ENCODE assay signal across 20 cellular contexts in genomic region chr1:187471555-187471954, GRCh38.
A peak's percentile ranks its signal among the peaks of the same experiment; 100 is the strongest.
DNase-seq lines count a peak whose midpoint lies in the region; ATAC-seq, FAIRE-seq and TF ChIP-seq lines count a peak whose summit lies in the region.
"Had no signal": no experiment of that assay in that cellular context is flagged by ENCODE, and none has a peak within 500 bp of the region (broad histone marks: within the 10 kb centered on the region; RNA-seq: fewer than 3 reads in every experiment).

No MANE protein-coding gene starts in this region.

- no peak overlapping the region for H3K4me2 ChIP-seq in astrocyte (ENCODE audit: low read length)
- H3K4me2 ChIP-seq in osteoblast (ENCODE audit: insufficient read depth, low read length): no peak overlapping the region

- no peaks in the 10 kb centered on the region for H3K27me3 Mint-ChIP-seq in astrocyte (ENCODE audit: low read depth, unreplicated experiment)
- H3K27me3 Mint-ChIP-seq: activated T-helper 17 cell treated with anti-CD3 and anti-CD28 coated beads, Interleukin-2, amount 50 U/mL, for 72 hours; B cell had no signal

- no peaks in the 10 kb centered on the region for H4K20me1 ChIP-seq in astrocyte (ENCODE audit: insufficient read depth, low read length)
- H4K20me1 ChIP-seq in osteoblast (ENCODE audit: insufficient read depth, low read length): no peaks in the 10 kb centered on the region

- H3K27ac Mint-ChIP-seq in astrocyte (ENCODE audit: unreplicated experiment): no peak overlapping the region
- H3K27ac Mint-ChIP-seq: activated T-helper 17 cell treated with anti-CD3 and anti-CD28 coated beads, Interleukin-2, amount 50 U/mL, for 72 hours; B cell had no signal

- H3K27ac ChIP-seq in astrocyte (ENCODE audit: low read depth, low read length): no peak overlapping the region
- no peak overlapping the region for H3K27ac ChIP-seq in osteoblast (ENCODE audit: low read depth, low read length)
- H3K27ac ChIP-seq: HL-60, left ventricle myocardium inferior, testis had no signal

- H3K4me1 ChIP-seq in astrocyte (ENCODE audit: insufficient read depth, low read length) (peaks cover 4% of the 10 kb centered on the region), osteoblast (ENCODE audit: insufficient read depth, low read length) (no peaks in the 10 kb centered on the region)
- H3K4me1 ChIP-seq: left ventricle myocardium inferior, testis had no signal

- H3K4me1 Mint-ChIP-seq in astrocyte (ENCODE audit: low read depth, unreplicated experiment): peaks cover 8% of the 10 kb centered on the region
- H3K4me1 Mint-ChIP-seq: activated T-helper 17 cell treated with anti-CD3 and anti-CD28 coated beads, Interleukin-2, amount 50 U/mL, for 72 hours; B cell had no signal

- no peaks in the 10 kb centered on the region for H3K79me2 ChIP-seq in astrocyte (ENCODE audit: insufficient read depth, low read length)
- H3K79me2 ChIP-seq in osteoblast (ENCODE audit: insufficient read depth, low read length): no peaks in the 10 kb centered on the region

- FAIRE-seq in astrocyte (lab: Jason Lieb, UNC): no peak
- FAIRE-seq: H1 had no signal

- no peaks in the 10 kb centered on the region for H3K36me3 Mint-ChIP-seq in astrocyte (ENCODE audit: low read depth, unreplicated experiment)

- no peaks in the 10 kb centered on the region for H3K9me3 ChIP-seq in astrocyte (ENCODE audit: insufficient read depth, low read depth, low read length)
- no peaks in the 10 kb centered on the region for H3K9me3 ChIP-seq in osteoblast (ENCODE audit: low read depth, low read length)
- H3K9me3 ChIP-seq: left ventricle myocardium inferior, testis had no signal

- H3K36me3 ChIP-seq in astrocyte (ENCODE audit: insufficient read depth, low read length) (no peaks in the 10 kb centered on the region), osteoblast (ENCODE audit: insufficient read depth, low read length) (no peaks in the 10 kb centered on the region)
- H3K36me3 ChIP-seq: left ventricle myocardium inferior had no signal

- H3K4me3 Mint-ChIP-seq in astrocyte (ENCODE audit: unreplicated experiment): no peak overlapping the region
- H3K4me3 Mint-ChIP-seq: activated T-helper 17 cell treated with anti-CD3 and anti-CD28 coated beads, Interleukin-2, amount 50 U/mL, for 72 hours; B cell had no signal

- DNase-seq in EL (peak; percentile 74), NCI-H1417 treated with DMSO at 0.1 percent for 48 hours (lab: John Stamatoyannopoulos, UW) (peak; percentile 59), astrocyte (ENCODE audit: low read depth) (peak; percentile 85), osteoblast (ENCODE audit: insufficient read length, low spot score, missing footprints) (peak; percentile 8), NCI-H446 (lab: John Stamatoyannopoulos, UW) (no peak), glomerular visceral epithelial cell (ENCODE audit: extremely low spot score) (no peak)
- DNase-seq: Calu3, KBM-7, left ventricle myocardium inferior, NCI-H1048, NCI-H510A, occipital lobe, SIG-M5, testis had no signal

- no peaks in the 10 kb centered on the region for H3K9me3 Mint-ChIP-seq in astrocyte (ENCODE audit: unreplicated experiment)

- H3K27me3 ChIP-seq in astrocyte (ENCODE audit: insufficient read depth, low read length): no peaks in the 10 kb centered on the region
- no peaks in the 10 kb centered on the region for H3K27me3 ChIP-seq in osteoblast (ENCODE audit: insufficient read depth, low read length)
- H3K27me3 ChIP-seq: testis had no signal

- TF ChIP-seq CTCF in astrocyte (IDR thresholded peaks at IDR 0.05; ENCODE audit: insufficient read depth, low read depth, low read length) (no peak), osteoblast (IDR thresholded peaks at IDR 0.05; ENCODE audit: extremely low read depth, low read depth, low read length) (no peak)

- H3K9ac ChIP-seq in astrocyte (ENCODE audit: low read length): no peak overlapping the region

- H3K4me3 ChIP-seq in astrocyte (ENCODE audit: insufficient read depth, low read depth, low read length): no peak overlapping the region
- no peak overlapping the region for H3K4me3 ChIP-seq in osteoblast (ENCODE audit: insufficient read depth, low read length)
- H3K4me3 ChIP-seq: left ventricle myocardium inferior, testis had no signal

- H2AFZ ChIP-seq in astrocyte (ENCODE audit: low read depth, low read length): no peak overlapping the region
- no peak overlapping the region for H2AFZ ChIP-seq in osteoblast (ENCODE audit: low read length)

- no peak for ATAC-seq in HG03571 (IDR thresholded peaks at IDR 0.05; ENCODE audit: unreplicated experiment)
- no peak for ATAC-seq in HG03095 (IDR thresholded peaks at IDR 0.05; ENCODE audit: unreplicated experiment)
- ATAC-seq: activated T-helper 17 cell treated with anti-CD3 and anti-CD28 coated beads, Interleukin-2, amount 50 U/mL, for 72 hours had no signal

Comparison
In these comparisons a context has a peak if more than half of its experiments do, and no peak if none do; other contexts are left out.
1. DNase-seq: peak in EL (single experiment), NCI-H1417 treated with DMSO at 0.1 percent for 48 hours (single experiment), astrocyte (single experiment) and osteoblast (single experiment); none in NCI-H446 (0 of 2) and glomerular visceral epithelial cell (single experiment).